ENCODE assay signal across 1 cellular context in the genomic region with DNA sequence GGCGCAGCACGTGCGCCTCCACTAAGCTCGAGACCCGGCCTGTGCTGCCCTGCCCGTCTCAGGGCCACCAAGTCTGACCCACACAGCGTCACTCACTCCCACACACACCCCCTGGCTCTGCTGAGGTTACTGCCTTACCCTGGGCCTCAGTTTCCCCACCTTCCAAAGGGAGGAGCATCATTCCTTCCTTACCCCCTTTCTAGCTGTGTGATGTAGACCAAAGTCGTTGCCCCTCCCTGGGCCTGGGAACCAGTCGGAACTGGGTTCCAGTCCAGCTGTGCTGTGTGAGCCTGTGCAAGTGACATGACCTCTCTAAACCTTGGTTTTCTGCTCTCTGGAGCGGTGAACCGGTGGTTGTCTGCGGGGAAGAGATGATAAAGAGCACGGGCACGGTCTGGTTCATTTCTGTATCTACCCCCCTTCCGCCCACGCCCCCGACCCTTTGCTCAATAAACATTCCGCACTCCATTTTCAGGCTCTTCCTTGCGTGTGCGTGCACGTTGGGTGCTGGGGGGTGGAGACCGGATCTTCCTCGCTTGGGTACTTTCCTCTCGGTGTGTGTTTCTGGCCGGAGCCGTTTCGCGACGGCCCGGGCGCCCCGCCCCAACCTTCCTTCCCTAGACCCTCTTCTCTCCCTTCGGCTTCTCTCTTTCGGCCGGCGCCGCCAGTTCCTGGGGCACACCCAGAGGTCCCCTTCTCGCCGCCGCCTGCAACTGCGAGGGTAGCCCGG.
A peak's percentile ranks its signal among the peaks of the same experiment; 100 is the strongest.
TF ChIP-seq lines count a peak whose summit lies in the region.

ZNF581 (plus strand) TSS at position 647 of the 730 bp plus-strand sequence. CDS start 923 bp downstream, outside the sequence.

TF ChIP-seq in HepG2, 621 proteins besides CTCF, POLR2A, EP300 and RAD21 (continued from another document and continues in another):
- TF ChIP-seq, protein P1, sequence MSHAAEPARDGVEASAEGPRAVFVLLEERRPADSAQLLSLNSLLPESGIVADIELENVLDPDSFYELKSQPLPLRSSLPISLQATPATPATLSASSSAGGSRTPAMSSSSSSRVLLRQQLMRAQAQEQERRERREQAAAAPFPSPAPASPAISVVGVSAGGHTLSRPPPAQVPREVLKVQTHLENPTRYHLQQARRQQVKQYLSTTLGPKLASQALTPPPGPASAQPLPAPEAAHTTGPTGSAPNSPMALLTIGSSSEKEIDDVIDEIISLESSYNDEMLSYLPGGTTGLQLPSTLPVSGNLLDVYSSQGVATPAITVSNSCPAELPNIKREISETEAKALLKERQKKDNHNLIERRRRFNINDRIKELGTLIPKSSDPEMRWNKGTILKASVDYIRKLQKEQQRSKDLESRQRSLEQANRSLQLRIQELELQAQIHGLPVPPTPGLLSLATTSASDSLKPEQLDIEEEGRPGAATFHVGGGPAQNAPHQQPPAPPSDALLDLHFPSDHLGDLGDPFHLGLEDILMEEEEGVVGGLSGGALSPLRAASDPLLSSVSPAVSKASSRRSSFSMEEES (CRISPR knock-in tag; IDR thresholded peaks at IDR 0.05), result no peak
- TF ChIP-seq IRX3 (CRISPR knock-in tag; IDR thresholded peaks at IDR 0.05; ENCODE audit: borderline replicate concordance, low read depth) (no peak), KLF15 (CRISPR knock-in tag; IDR thresholded peaks at IDR 0.05; ENCODE audit: borderline replicate concordance) (no peak; the same call in 1 of the 2 replicates), DNMT1 (CRISPR knock-in tag; IDR thresholded peaks at IDR 0.05) (no peak), ZNF282 (IDR thresholded peaks at IDR 0.05; ENCODE audit: partially characterized antibody) (no peak), ZNF660 (CRISPR knock-in tag; IDR thresholded peaks at IDR 0.05; ENCODE audit: borderline replicate concordance, low read depth) (no peak), ATF1 (CRISPR knock-in tag; IDR thresholded peaks at IDR 0.05) (no peak), PHF21A (CRISPR knock-in tag; IDR thresholded peaks at IDR 0.05) (peak; percentile 85; the same call in 1 of the 2 replicates), NFE2L2 (IDR thresholded peaks at IDR 0.05; ENCODE audit: low read length) (no peak), DZIP1 (CRISPR knock-in tag; IDR thresholded peaks at IDR 0.05) (no peak), RNF2 (conservative IDR thresholded peaks at IDR 0.05; ENCODE audit: low read depth) (no peak), ZKSCAN5 (CRISPR knock-in tag; IDR thresholded peaks at IDR 0.05) (no peak), TFDP2 (CRISPR knock-in tag; IDR thresholded peaks at IDR 0.05) (0 out of 2 replicates have a peak, but pooled peaks have one; percentile 17), ZNF121 (CRISPR knock-in tag; IDR thresholded peaks at IDR 0.05) (no peak), ZNF816 (CRISPR knock-in tag; IDR thresholded peaks at IDR 0.05; ENCODE audit: borderline replicate concordance) (no peak)
- TF ChIP-seq, protein P2, sequence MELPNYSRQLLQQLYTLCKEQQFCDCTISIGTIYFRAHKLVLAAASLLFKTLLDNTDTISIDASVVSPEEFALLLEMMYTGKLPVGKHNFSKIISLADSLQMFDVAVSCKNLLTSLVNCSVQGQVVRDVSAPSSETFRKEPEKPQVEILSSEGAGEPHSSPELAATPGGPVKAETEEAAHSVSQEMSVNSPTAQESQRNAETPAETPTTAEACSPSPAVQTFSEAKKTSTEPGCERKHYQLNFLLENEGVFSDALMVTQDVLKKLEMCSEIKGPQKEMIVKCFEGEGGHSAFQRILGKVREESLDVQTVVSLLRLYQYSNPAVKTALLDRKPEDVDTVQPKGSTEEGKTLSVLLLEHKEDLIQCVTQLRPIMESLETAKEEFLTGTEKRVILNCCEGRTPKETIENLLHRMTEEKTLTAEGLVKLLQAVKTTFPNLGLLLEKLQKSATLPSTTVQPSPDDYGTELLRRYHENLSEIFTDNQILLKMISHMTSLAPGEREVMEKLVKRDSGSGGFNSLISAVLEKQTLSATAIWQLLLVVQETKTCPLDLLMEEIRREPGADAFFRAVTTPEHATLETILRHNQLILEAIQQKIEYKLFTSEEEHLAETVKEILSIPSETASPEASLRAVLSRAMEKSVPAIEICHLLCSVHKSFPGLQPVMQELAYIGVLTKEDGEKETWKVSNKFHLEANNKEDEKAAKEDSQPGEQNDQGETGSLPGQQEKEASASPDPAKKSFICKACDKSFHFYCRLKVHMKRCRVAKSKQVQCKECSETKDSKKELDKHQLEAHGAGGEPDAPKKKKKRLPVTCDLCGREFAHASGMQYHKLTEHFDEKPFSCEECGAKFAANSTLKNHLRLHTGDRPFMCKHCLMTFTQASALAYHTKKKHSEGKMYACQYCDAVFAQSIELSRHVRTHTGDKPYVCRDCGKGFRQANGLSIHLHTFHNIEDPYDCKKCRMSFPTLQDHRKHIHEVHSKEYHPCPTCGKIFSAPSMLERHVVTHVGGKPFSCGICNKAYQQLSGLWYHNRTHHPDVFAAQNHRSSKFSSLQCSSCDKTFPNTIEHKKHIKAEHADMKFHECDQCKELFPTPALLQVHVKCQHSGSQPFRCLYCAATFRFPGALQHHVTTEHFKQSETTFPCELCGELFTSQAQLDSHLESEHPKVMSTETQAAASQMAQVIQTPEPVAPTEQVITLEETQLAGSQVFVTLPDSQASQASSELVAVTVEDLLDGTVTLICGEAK (IDR thresholded peaks at IDR 0.05), result peak; percentile 64
- TF ChIP-seq, protein P2 (CRISPR knock-in tag; IDR thresholded peaks at IDR 0.05), result no peak
- TF ChIP-seq, protein P3, sequence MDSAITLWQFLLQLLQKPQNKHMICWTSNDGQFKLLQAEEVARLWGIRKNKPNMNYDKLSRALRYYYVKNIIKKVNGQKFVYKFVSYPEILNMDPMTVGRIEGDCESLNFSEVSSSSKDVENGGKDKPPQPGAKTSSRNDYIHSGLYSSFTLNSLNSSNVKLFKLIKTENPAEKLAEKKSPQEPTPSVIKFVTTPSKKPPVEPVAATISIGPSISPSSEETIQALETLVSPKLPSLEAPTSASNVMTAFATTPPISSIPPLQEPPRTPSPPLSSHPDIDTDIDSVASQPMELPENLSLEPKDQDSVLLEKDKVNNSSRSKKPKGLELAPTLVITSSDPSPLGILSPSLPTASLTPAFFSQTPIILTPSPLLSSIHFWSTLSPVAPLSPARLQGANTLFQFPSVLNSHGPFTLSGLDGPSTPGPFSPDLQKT (CRISPR knock-in tag; IDR thresholded peaks at IDR 0.05; ENCODE audit: borderline replicate concordance), result no peak
- TF ChIP-seq, protein P4, sequence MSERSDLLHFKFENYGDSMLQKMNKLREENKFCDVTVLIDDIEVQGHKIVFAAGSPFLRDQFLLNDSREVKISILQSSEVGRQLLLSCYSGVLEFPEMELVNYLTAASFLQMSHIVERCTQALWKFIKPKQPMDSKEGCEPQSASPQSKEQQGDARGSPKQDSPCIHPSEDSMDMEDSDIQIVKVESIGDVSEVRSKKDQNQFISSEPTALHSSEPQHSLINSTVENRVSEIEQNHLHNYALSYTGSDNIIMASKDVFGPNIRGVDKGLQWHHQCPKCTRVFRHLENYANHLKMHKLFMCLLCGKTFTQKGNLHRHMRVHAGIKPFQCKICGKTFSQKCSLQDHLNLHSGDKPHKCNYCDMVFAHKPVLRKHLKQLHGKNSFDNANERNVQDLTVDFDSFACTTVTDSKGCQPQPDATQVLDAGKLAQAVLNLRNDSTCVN (CRISPR knock-in tag; IDR thresholded peaks at IDR 0.05; ENCODE audit: borderline replicate concordance), result no peak
- TF ChIP-seq, protein P5, sequence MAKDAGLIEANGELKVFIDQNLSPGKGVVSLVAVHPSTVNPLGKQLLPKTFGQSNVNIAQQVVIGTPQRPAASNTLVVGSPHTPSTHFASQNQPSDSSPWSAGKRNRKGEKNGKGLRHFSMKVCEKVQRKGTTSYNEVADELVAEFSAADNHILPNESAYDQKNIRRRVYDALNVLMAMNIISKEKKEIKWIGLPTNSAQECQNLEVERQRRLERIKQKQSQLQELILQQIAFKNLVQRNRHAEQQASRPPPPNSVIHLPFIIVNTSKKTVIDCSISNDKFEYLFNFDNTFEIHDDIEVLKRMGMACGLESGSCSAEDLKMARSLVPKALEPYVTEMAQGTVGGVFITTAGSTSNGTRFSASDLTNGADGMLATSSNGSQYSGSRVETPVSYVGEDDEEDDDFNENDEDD (CRISPR knock-in tag; IDR thresholded peaks at IDR 0.05; ENCODE audit: borderline replicate concordance), result peak; percentile 27; the same call in 1 of the 2 replicates
- TF ChIP-seq, protein P6, sequence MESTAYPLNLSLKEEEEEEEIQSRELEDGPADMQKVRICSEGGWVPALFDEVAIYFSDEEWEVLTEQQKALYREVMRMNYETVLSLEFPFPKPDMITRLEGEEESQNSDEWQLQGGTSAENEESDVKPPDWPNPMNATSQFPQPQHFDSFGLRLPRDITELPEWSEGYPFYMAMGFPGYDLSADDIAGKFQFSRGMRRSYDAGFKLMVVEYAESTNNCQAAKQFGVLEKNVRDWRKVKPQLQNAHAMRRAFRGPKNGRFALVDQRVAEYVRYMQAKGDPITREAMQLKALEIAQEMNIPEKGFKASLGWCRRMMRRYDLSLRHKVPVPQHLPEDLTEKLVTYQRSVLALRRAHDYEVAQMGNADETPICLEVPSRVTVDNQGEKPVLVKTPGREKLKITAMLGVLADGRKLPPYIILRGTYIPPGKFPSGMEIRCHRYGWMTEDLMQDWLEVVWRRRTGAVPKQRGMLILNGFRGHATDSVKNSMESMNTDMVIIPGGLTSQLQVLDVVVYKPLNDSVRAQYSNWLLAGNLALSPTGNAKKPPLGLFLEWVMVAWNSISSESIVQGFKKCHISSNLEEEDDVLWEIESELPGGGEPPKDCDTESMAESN (CRISPR knock-in tag; conservative IDR thresholded peaks at IDR 0.05), result peak; percentile 31; the same call in 1 of the 2 replicates
